ENCODE assay signal across 23 cellular contexts in the genomic region with DNA sequence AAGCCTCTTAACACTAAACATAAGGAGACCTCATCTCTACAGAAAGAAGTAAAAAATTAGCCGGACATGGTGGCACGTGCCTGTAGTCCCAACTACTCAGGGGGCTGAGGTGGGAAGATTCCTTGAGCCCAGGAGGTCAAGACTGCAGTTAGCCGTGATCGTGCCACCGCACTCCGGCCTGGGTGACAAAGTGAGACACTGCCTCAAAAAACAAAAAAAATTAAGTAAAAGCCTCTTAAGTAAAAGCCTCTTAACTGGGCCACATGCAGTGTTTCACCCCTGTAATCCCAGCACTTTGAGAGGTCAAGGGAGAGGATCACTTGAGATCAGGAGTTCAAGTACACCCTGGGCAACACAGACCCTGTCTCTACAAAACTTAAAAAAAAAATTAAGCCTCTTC. TPM values are rescaled to one million over a fixed set of nuclear protein-coding genes. Genes with fewer than 3 reads are reported as not detected.
DNase-seq lines count a peak whose midpoint lies in the region; ATAC-seq, FAIRE-seq and TF ChIP-seq lines count a peak whose summit lies in the region.
"Had no signal": no experiment of that assay in that cellular context is flagged by ENCODE, and none has a peak within 500 bp of the region (broad histone marks: within the 10 kb centered on the region; RNA-seq: fewer than 3 reads in every experiment).

No MANE protein-coding gene starts in this region.

- H3K27me3 ChIP-seq in brain microvascular endothelial cell (replicated peaks) = no peaks in the 10 kb centered on the region
- H3K27me3 ChIP-seq: body of pancreas had no signal

- H3K4me3 Mint-ChIP-seq in activated T-cell treated with anti-CD3 and anti-CD28 coated beads, Interleukin-2, amount 50 U/mL, for 24 hours = no peak overlapping the region
- H3K4me3 Mint-ChIP-seq in memory B cell = no peak overlapping the region
- no peak overlapping the region for H3K4me3 Mint-ChIP-seq in stimulated activated naive B cell treated with anti-CD40 and anti-IgM and Interleukin-4, amounts not matched to agents 10 μg/mL and 1 μg/mL and 100 μg/mL, for 72 hours
- H3K4me3 Mint-ChIP-seq: activated T-helper 1 cell treated with anti-CD3 and anti-CD28 coated beads, Interleukin-12 subunit alpha, Interleukin-12 subunit beta, Interleukin-2, Interleukin-4 antibody, amounts not matched to agents 30 ng/mL and 10 ng/mL and 1 ng/mL, durations not matched to agents 14 hours and 24 hours and 36 hours; nephron had no signal

- ATAC-seq in memory B cell (ENCODE audit: low read depth) = no peak
- no peak for ATAC-seq in stimulated activated naive B cell treated with anti-CD40 and anti-IgM and Interleukin-4, amounts not matched to agents 10 μg/mL and 1 μg/mL and 100 μg/mL, for 72 hours (replicated peaks)
- ATAC-seq: body of pancreas had no signal

- H3K9me3 ChIP-seq in SK-N-MC (ENCODE audit: low read depth, low read length) = no peaks in the 10 kb centered on the region
- H3K9me3 ChIP-seq: body of pancreas, Caco-2, thoracic aorta had no signal

- peaks cover 73% of the 10 kb centered on the region for H3K4me1 Mint-ChIP-seq in activated T-cell treated with anti-CD3 and anti-CD28 coated beads, Interleukin-2, amount 50 U/mL, for 24 hours (ENCODE audit: low read depth)
- H3K4me1 Mint-ChIP-seq in memory B cell = peaks cover 33% of the 10 kb centered on the region
- H3K4me1 Mint-ChIP-seq in stimulated activated naive B cell treated with anti-CD40 and anti-IgM and Interleukin-4, amounts not matched to agents 10 μg/mL and 1 μg/mL and 100 μg/mL, for 72 hours = peaks cover 37 to 76% of the 10 kb centered on the region in 2 donors

- H3K27ac ChIP-seq in SK-N-MC (0 out of 2 replicates have a peak overlapping the region, but pooled peaks have one; percentile 1), brain microvascular endothelial cell (no peak overlapping the region)
- H3K27ac ChIP-seq: body of pancreas, GM23248 had no signal

- TF ChIP-seq CTCF in brain microvascular endothelial cell (IDR thresholded peaks at IDR 0.05; ENCODE audit: low read depth, low read length, missing control alignments) = no peak

- H3K36me3 Mint-ChIP-seq in activated T-cell treated with anti-CD3 and anti-CD28 coated beads, Interleukin-2, amount 50 U/mL, for 24 hours (ENCODE audit: low read depth) = peaks cover 42% of the 10 kb centered on the region
- peaks cover 2% of the 10 kb centered on the region for H3K36me3 Mint-ChIP-seq in memory B cell
- H3K36me3 Mint-ChIP-seq in stimulated activated naive B cell treated with anti-CD40 and anti-IgM and Interleukin-4, amounts not matched to agents 10 μg/mL and 1 μg/mL and 100 μg/mL, for 72 hours = peaks cover 16 to 25% of the 10 kb centered on the region in 2 donors

- H3K9ac ChIP-seq in SK-N-MC (ENCODE audit: insufficient read length) = no peak overlapping the region
- H3K9ac ChIP-seq: GM23248 had no signal

- no peaks in the 10 kb centered on the region for H3K9me3 Mint-ChIP-seq in activated T-cell treated with anti-CD3 and anti-CD28 coated beads, Interleukin-2, amount 50 U/mL, for 24 hours
- no peaks in the 10 kb centered on the region for H3K9me3 Mint-ChIP-seq in memory B cell
- H3K9me3 Mint-ChIP-seq in stimulated activated naive B cell treated with anti-CD40 and anti-IgM and Interleukin-4, amounts not matched to agents 10 μg/mL and 1 μg/mL and 100 μg/mL, for 72 hours = no peaks in the 10 kb centered on the region
- H3K9me3 Mint-ChIP-seq: activated T-helper 1 cell treated with anti-CD3 and anti-CD28 coated beads, Interleukin-12 subunit alpha, Interleukin-12 subunit beta, Interleukin-2, Interleukin-4 antibody, amounts not matched to agents 30 ng/mL and 10 ng/mL and 1 ng/mL, durations not matched to agents 14 hours and 24 hours and 36 hours; nephron had no signal

- H3K36me3 ChIP-seq in SK-N-MC (ENCODE audit: insufficient read depth, low read length) (no peaks in the 10 kb centered on the region), brain microvascular endothelial cell (replicated peaks) (peaks cover 3% of the 10 kb centered on the region)
- H3K36me3 ChIP-seq: thoracic aorta had no signal

- H3K4me3 ChIP-seq in SK-N-MC (no peak overlapping the region), brain microvascular endothelial cell (ENCODE audit: low read depth, low read length) (no peak overlapping the region)
- H3K4me3 ChIP-seq: body of pancreas, GM23248, thoracic aorta had no signal

- in situ Hi-C loops in brain microvascular endothelial cell (cut with HindIII; ENCODE audit: low pct_ligation_motif_present, low sequenced_read_pairs) = no loop called here

- peak overlapping the region; percentile 40 for H3K27ac Mint-ChIP-seq in activated T-cell treated with anti-CD3 and anti-CD28 coated beads, Interleukin-2, amount 50 U/mL, for 24 hours
- H3K27ac Mint-ChIP-seq in memory B cell = peak overlapping the region; percentile 77
- H3K27ac Mint-ChIP-seq in stimulated activated naive B cell treated with anti-CD40 and anti-IgM and Interleukin-4, amounts not matched to agents 10 μg/mL and 1 μg/mL and 100 μg/mL, for 72 hours = peak overlapping the region; percentile 47
- H3K27ac Mint-ChIP-seq: activated T-helper 1 cell treated with anti-CD3 and anti-CD28 coated beads, Interleukin-12 subunit alpha, Interleukin-12 subunit beta, Interleukin-2, Interleukin-4 antibody, amounts not matched to agents 30 ng/mL and 10 ng/mL and 1 ng/mL, durations not matched to agents 14 hours and 24 hours and 36 hours had no signal

- FAIRE-seq in frontal cortex (lab: Jason Lieb, UNC) = no peak
- FAIRE-seq: colon had no signal

- no peaks in the 10 kb centered on the region for H3K27me3 Mint-ChIP-seq in activated T-cell treated with anti-CD3 and anti-CD28 coated beads, Interleukin-2, amount 50 U/mL, for 24 hours
- H3K27me3 Mint-ChIP-seq in memory B cell = no peaks in the 10 kb centered on the region
- H3K27me3 Mint-ChIP-seq in stimulated activated naive B cell treated with anti-CD40 and anti-IgM and Interleukin-4, amounts not matched to agents 10 μg/mL and 1 μg/mL and 100 μg/mL, for 72 hours = no peaks in the 10 kb centered on the region

- DNase-seq in activated T-cell treated with anti-CD3 and anti-CD28 coated beads, Interleukin-2, amount 50 U/mL, for 24 hours = no peak
- DNase-seq in activated T-cell treated with anti-CD3 and anti-CD28 coated beads, Interleukin-2, amount 50 U/mL, for 1 hour = no peak
- no peak for DNase-seq in SK-N-MC (ENCODE audit: low read depth, low spot score)
- no peak for DNase-seq in memory B cell (ENCODE audit: low spot score in 2 of 2)
- DNase-seq in stimulated activated naive B cell treated with anti-CD40 and anti-IgM and Interleukin-4, amounts not matched to agents 10 μg/mL and 1 μg/mL and 100 μg/mL, for 72 hours = no peak
- DNase-seq in frontal cortex (ENCODE audit: low spot score in 2 of 2) = no peak
- no peak for DNase-seq in NCI-H446 (lab: John Stamatoyannopoulos, UW)
- DNase-seq in brain microvascular endothelial cell = no peak
- DNase-seq: 8988T; activated CD4-positive, alpha-beta T cell treated with anti-CD3 and anti-CD28 coated beads for 4 hours; body of pancreas; Caco-2; GM23248; Kasumi-1; NCI-H1694 treated with DMSO at 0.1 percent for 48 hours; NCI-H69; posterior cingulate gyrus; SHP77 treated with DMSO at 0.1 percent for 48 hours; T-helper 1 cell had no signal

RNA-seq across cellular contexts. Expression of gene CELF1, which starts 25.7 kb away (rescaled TPM):
- total RNA-seq in frontal cortex = 176 TPM

RNA-seq across cellular contexts. Expression of gene PTPMT1, which starts 38.2 kb away (rescaled TPM):
- 22.0 TPM for total RNA-seq in frontal cortex

RNA-seq across cellular contexts. Expression of gene KBTBD4, which starts 51.6 kb away (rescaled TPM):
- total RNA-seq in frontal cortex = 42.8 TPM

RNA-seq across cellular contexts. Expression of gene NDUFS3, which starts 51.7 kb away (rescaled TPM):
- total RNA-seq in frontal cortex = 72.6 TPM

RNA-seq across cellular contexts. Expression of gene FAM180B, which starts 59.3 kb away (rescaled TPM):
- total RNA-seq in frontal cortex = not detected
- total RNA-seq: activated T-helper 1 cell treated with anti-CD3 and anti-CD28 coated beads, Interleukin-12 subunit alpha, Interleukin-12 subunit beta, Interleukin-2, Interleukin-4 antibody, amounts not matched to agents 30 ng/mL and 10 ng/mL and 1 ng/mL, durations not matched to agents 14 hours and 24 hours and 36 hours; Caco-2; GM23248 had no signal
